Comparison of ENCODE assay signal across 8 cellular contexts in the genomic region with DNA sequence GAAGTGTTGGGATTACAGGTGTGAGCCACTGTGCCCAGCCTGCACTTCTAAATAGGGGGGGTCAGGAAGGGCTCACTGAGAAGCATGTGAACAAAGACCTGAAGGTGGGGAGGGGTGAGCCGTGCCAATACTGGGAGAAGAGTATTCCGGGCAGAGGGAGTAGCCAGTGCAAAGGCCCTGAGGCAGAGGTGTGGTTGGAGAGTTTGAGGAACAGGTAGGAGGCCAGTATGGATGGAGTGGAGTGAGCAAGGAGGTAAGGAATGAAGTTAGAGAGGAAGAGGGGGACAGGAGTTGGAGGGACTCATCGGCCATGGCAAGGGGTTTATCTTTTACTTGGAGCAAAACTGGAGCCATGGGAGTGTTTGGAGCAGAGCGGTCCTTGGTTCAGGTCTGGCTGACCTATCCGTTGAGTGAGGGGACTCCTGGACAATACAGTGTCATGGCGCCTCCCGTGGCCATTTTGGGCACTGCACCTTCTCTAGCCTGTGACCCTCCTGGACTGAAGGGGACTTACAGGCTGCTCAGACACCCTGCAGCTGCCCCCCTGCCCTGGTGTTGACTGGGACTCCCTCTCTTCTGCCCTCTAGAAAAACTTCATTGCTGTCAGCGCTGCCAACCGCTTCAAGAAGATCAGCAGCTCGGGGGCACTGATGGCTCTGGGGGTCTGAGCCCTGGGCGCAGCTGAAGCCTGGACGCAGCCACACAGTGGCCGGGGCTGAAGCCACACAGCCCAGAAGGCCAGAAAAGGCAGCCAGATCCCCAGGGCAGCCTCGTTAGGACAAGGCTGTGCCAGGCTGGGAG. TPM values are rescaled to one million over a fixed set of nuclear protein-coding genes. Genes with fewer than 3 reads are reported as not detected.
A peak's percentile ranks its signal among the peaks of the same experiment; 100 is the strongest.
DNase-seq lines count a peak whose midpoint lies in the region; ATAC-seq and TF ChIP-seq lines count a peak whose summit lies in the region.

No MANE protein-coding gene starts in this region.

- POLR2A ChIA-PET in AG04449 (lab: Yijun Ruan, JAX), result no interaction called here

- CTCF ChIA-PET in AG04449 (lab: Yijun Ruan, JAX), result interaction anchor here (1.1 to 17.4 kb wide), 9 partner anchors 14 to 296 kb away, joined by 3 to 242 read pairs (median 7); partner anchors contain the start of gene MYLK2

- DNase-seq in AG04449 (ENCODE audit: low read depth, low spot score) (no peak), RPMI8226 (peak; percentile 66), right atrium auricular region (ENCODE audit: low spot score) (peak; percentile 78)
- DNase-seq in activated gamma-delta T cell treated with anti-CD3 and anti-CD28 coated beads, Interleukin-2, amount 50 U/mL, for 16 hours (ENCODE audit: low read depth), result peak; percentile 37
- DNase-seq in stimulated activated CD4-positive, alpha-beta T cell treated with anti-CD3 and anti-CD28 coated beads, Interleukin-12 subunit alpha, Interleukin-12 subunit beta, amount 100 ng/mL, for 48 hours (ENCODE audit: low read depth in 2 of 3, low spot score in 1 of 3), result peak; percentile 40 to 75 (median 48)

- ATAC-seq in HG03175 (IDR thresholded peaks at IDR 0.05; ENCODE audit: unreplicated experiment) (no peak), HG03457 (IDR thresholded peaks at IDR 0.05; ENCODE audit: unreplicated experiment) (no peak)

- H3K27me3 ChIP-seq in right atrium auricular region, result no peaks in the 10 kb centered on the region

- no peaks in the 10 kb centered on the region for H3K36me3 ChIP-seq in right atrium auricular region

- peak overlapping the region in 1 of 2 donors; percentile 53 for H3K27ac ChIP-seq in right atrium auricular region

- H3K4me1 ChIP-seq in right atrium auricular region, result peaks cover 0 to 38% of the 10 kb centered on the region in 2 donors

- no peak overlapping the region for H3K4me3 ChIP-seq in AG04449 (ENCODE audit: low read depth, low read length)
- no peak overlapping the region for H3K4me3 ChIP-seq in right atrium auricular region

- no peaks in the 10 kb centered on the region for H3K9me3 ChIP-seq in right atrium auricular region

- TF ChIP-seq CTCF in AG04449 (IDR thresholded peaks at IDR 0.05; ENCODE audit: insufficient read depth, low read length, missing control alignments) (peak; percentile 89), GM12873 (IDR thresholded peaks at IDR 0.05; ENCODE audit: insufficient read depth, low read depth, low read length, missing control alignments) (peak; percentile 98), right atrium auricular region (IDR thresholded peaks at IDR 0.05) (peak; percentile 75 to 84)

RNA-seq across cellular contexts. Expression of gene FOXS1, which starts 12.1 kb away (rescaled TPM):
- 1 to 10 TPM; 1.9 to 4.2 TPM for total RNA-seq in right atrium auricular region

RNA-seq across cellular contexts. Expression of gene MYLK2, which starts 14.2 kb away (rescaled TPM):
- under 1 TPM in 1 of 2 donors, not detected in 1; 0.12 TPM for total RNA-seq in right atrium auricular region

RNA-seq across cellular contexts. Expression of gene DUSP15, which starts 37.0 kb away (rescaled TPM):
- 10 to 100 TPM in 1 of 2 donors, 1 to 10 TPM in 1; 8.8 to 11.6 TPM for total RNA-seq in right atrium auricular region

RNA-seq across cellular contexts. Expression of gene TTLL9, which starts 37.1 kb away (rescaled TPM):
- not detected for total RNA-seq in right atrium auricular region
